In the genomic region with DNA sequence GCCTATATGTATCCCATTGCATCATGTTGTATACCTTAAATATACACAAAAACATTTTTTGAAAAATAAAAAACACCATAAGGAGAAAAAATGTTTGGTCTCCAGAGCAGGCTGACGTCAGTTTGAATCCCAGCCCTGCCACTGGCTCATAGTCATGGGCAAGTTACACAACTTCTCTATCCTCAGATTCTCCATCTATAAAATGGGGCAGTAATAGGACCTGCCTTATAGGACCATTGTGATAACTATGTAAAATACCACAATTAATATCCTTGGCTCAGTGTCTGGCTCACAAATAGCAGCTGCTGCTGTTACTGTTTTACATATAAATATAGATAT, we compare ENCODE assay signal across 23 cellular contexts.
A peak's percentile ranks its signal among the peaks of the same experiment; 100 is the strongest.
DNase-seq lines count a peak whose midpoint lies in the region; ATAC-seq, FAIRE-seq and TF ChIP-seq lines count a peak whose summit lies in the region.
"Had no signal": no experiment of that assay in that cellular context is flagged by ENCODE, and none has a peak within 500 bp of the region (broad histone marks: within the 10 kb centered on the region; RNA-seq: fewer than 3 reads in every experiment).

No MANE protein-coding gene starts in this region.

- H2BK120ac ChIP-seq in IMR-90 (ENCODE audit: low read depth, low read length): no peak overlapping the region

- H3K4me3 ChIP-seq in IMR-90 (ENCODE audit: insufficient read depth, low read depth, low read length): no peak overlapping the region
- no peak overlapping the region for H3K4me3 ChIP-seq in astrocyte (ENCODE audit: insufficient read depth, low read depth, low read length)
- no peak overlapping the region for H3K4me3 ChIP-seq in SK-N-SH (ENCODE audit: low read depth in 2 of 2, low read length in 1 of 2)
- no peak overlapping the region for H3K4me3 ChIP-seq in right lobe of liver
- H3K4me3 ChIP-seq: heart right ventricle, lung, skin epidermis had no signal

- POLR2A ChIA-PET in IMR-90 (lab: Charles Lee; ENCODE audit: unreplicated experiment) (no interaction called here), SK-N-SH (lab: Yijun Ruan, JAX) (no interaction called here)

- no peak overlapping the region for H4K91ac ChIP-seq in IMR-90 (ENCODE audit: insufficient read depth, low read depth, low read length)

- peaks cover 19% of the 10 kb centered on the region for H4K20me1 ChIP-seq in IMR-90 (ENCODE audit: insufficient read depth, low read length)
- H4K20me1 ChIP-seq in astrocyte (ENCODE audit: insufficient read depth, low read length): peaks cover 6% of the 10 kb centered on the region
- no peaks in the 10 kb centered on the region for H4K20me1 ChIP-seq in SK-N-SH (ENCODE audit: insufficient read depth)

- dilution Hi-C loops in IMR-90 (cut with HindIII; ENCODE audit: low sequenced_read_pairs, unreplicated experiment): no loop called here

- H2AFZ ChIP-seq in IMR-90 (replicated peaks; ENCODE audit: low read length, poor library complexity) (no peak overlapping the region), astrocyte (ENCODE audit: low read depth, low read length) (no peak overlapping the region), SK-N-SH (ENCODE audit: low read depth) (no peak overlapping the region)

- CTCF ChIA-PET in IMR-90 (lab: Yijun Ruan, JAX): interaction anchor here (1.0 kb wide), 1 partner anchor 38 kb away, joined by 3 read pairs; no protein-coding TSS in a partner anchor
- CTCF ChIA-PET in SK-N-SH (lab: Yijun Ruan, JAX): interaction anchor here (0.6 kb wide), 1 partner anchor 12 kb away, joined by 3 read pairs; no protein-coding TSS in a partner anchor

- H3K36me3 ChIP-seq in IMR-90 (ENCODE audit: control insufficient read depth, insufficient read depth, low read length): peaks cover 32% of the 10 kb centered on the region
- H3K36me3 ChIP-seq in astrocyte (ENCODE audit: insufficient read depth, low read length): no peaks in the 10 kb centered on the region
- peaks cover 21 to 45% of the 10 kb centered on the region in 2 experiments for H3K36me3 ChIP-seq in SK-N-SH (replicated peaks in 1 of 2; ENCODE audit: control insufficient read depth in 1 of 2, insufficient read depth in 2 of 2, low read length in 1 of 2)
- peaks cover 0 to 15% (median 2%) of the 10 kb centered on the region in 4 donors for H3K36me3 ChIP-seq in right lobe of liver

- no peak overlapping the region for H3K4ac ChIP-seq in IMR-90 (ENCODE audit: low read depth, low read length)

- H2BK20ac ChIP-seq in IMR-90 (ENCODE audit: low read depth, low read length): no peak overlapping the region

- no TSS peak for BruUV-seq in IMR-90 (replicated peaks; lab: Mats Ljungman, UMichigan)

- H2AK5ac ChIP-seq in IMR-90 (ENCODE audit: low read depth, low read length): no peak overlapping the region

- H4K5ac ChIP-seq in IMR-90 (ENCODE audit: low read depth, low read length): no peak overlapping the region

- FAIRE-seq in astrocyte (lab: Jason Lieb, UNC): no peak
- FAIRE-seq: islet of Langerhans had no signal

- TF ChIP-seq POLR2A in IMR-90 (IDR thresholded peaks at IDR 0.05; ENCODE audit: low read depth, low read length) (no peak), right lobe of liver (IDR thresholded peaks at IDR 0.05) (no peak)

- H3K79me2 ChIP-seq in astrocyte (ENCODE audit: insufficient read depth, low read length): no peaks in the 10 kb centered on the region
- H3K79me2 ChIP-seq in SK-N-SH (ENCODE audit: insufficient read depth): peaks cover 22% of the 10 kb centered on the region

- no peaks in the 10 kb centered on the region for H3K27me3 Mint-ChIP-seq in astrocyte (ENCODE audit: low read depth, unreplicated experiment)
- H3K27me3 Mint-ChIP-seq: naive B cell, progenitor cell of endocrine pancreas had no signal

- no peak overlapping the region for H2BK5ac ChIP-seq in IMR-90 (ENCODE audit: low read depth, low read length, poor library complexity, severe bottlenecking)

- H3K23ac ChIP-seq in IMR-90 (ENCODE audit: low read depth, low read length): no peak overlapping the region

- no peaks in the 10 kb centered on the region for H3K9me2 ChIP-seq in SK-N-SH

- H3K27ac ChIP-seq in IMR-90 (ENCODE audit: insufficient read depth, low read length) (no peak overlapping the region), astrocyte (ENCODE audit: low read depth, low read length) (peak overlapping the region; percentile 0), SK-N-SH (ENCODE audit: low read depth in 2 of 2, low read length in 1 of 2) (peak overlapping the region in 1 of 2 experiments; percentile 40; a peak in 2 of 4 replicates), right lobe of liver (no peak overlapping the region)
- H3K27ac ChIP-seq: VCaP had no signal

- H3K9ac ChIP-seq in IMR-90 (ENCODE audit: low read depth, low read length) (no peak overlapping the region), astrocyte (ENCODE audit: low read length) (no peak overlapping the region), SK-N-SH (no peak overlapping the region)

- peak; percentile 13 for DNase-seq in activated CD4-positive, CD25-positive, alpha-beta regulatory T cell treated with anti-CD3 and anti-CD28 coated beads, Interleukin-2, amount 50 U/mL, for 72 hours
- no peak for DNase-seq in activated CD4-positive, CD25-positive, alpha-beta regulatory T cell (lab: John Stamatoyannopoulos, UW)
- DNase-seq in IMR-90 (no peak), astrocyte (ENCODE audit: low read depth) (no peak), SK-N-SH (no peak), dermis blood vessel endothelial cell (no peak), right lobe of liver (no peak)
- DNase-seq in stimulated activated CD8-positive, alpha-beta memory T cell treated with anti-CD3 and anti-CD28 coated beads, Interleukin-4, amount 100 ng/mL, for 48 hours: peak; percentile 19
- DNase-seq: 8988T; caudate nucleus; DMS153; heart right ventricle; KBM-7; MV-4-11; naive B cell; NCI-H187 treated with DMSO at 0.1 percent for 48 hours; NCI-H446; stimulated activated CD4-positive, alpha-beta T cell treated with anti-CD3 and anti-CD28 coated beads, Interleukin-4, amount 100 ng/mL, for 1 hour had no signal

- TF ChIP-seq CTCF in IMR-90 (conservative IDR thresholded peaks at IDR 0.05; ENCODE audit: low read depth, low read length): no peak
- TF ChIP-seq CTCF in astrocyte (IDR thresholded peaks at IDR 0.05; ENCODE audit: insufficient read depth, low read depth, low read length): no peak
- no peak for TF ChIP-seq CTCF in SK-N-SH (IDR thresholded peaks at IDR 0.05)
- no peak for TF ChIP-seq CTCF in right lobe of liver (IDR thresholded peaks at IDR 0.05)

- H3K9me1 ChIP-seq in IMR-90 (ENCODE audit: insufficient read depth, low read length): peaks cover 26% of the 10 kb centered on the region

- TF ChIP-seq EP300 in SK-N-SH (IDR thresholded peaks at IDR 0.05; ENCODE audit: borderline replicate concordance in 1 of 2, low read depth in 1 of 2, low read length in 1 of 2): no peak

- intact Hi-C loops in IMR-90 (cut with micrococcal nuclease): no loop called here
- intact Hi-C loops in right lobe of liver (cut with DNase I): no loop called here

- H3K9me3 Mint-ChIP-seq in astrocyte (ENCODE audit: unreplicated experiment): no peaks in the 10 kb centered on the region
- H3K9me3 Mint-ChIP-seq: naive B cell had no signal

- H3K27me3 ChIP-seq in IMR-90 (ENCODE audit: control insufficient read depth, insufficient read depth, low read length) (no peaks in the 10 kb centered on the region), astrocyte (ENCODE audit: insufficient read depth, low read length) (no peaks in the 10 kb centered on the region), SK-N-SH (ENCODE audit: insufficient read depth) (no peaks in the 10 kb centered on the region), right lobe of liver (no peaks in the 10 kb centered on the region)
- H3K27me3 ChIP-seq: heart right ventricle had no signal

- H4K8ac ChIP-seq in IMR-90 (ENCODE audit: low read depth in 2 of 2, low read length in 2 of 2): no peak overlapping the region

- H3K18ac ChIP-seq in IMR-90 (ENCODE audit: low read depth, low read length): no peak overlapping the region

- peaks cover 28 to 63% of the 10 kb centered on the region in 2 experiments for H3K79me1 ChIP-seq in IMR-90 (ENCODE audit: low read depth in 1 of 2, low read length in 2 of 2)

- WGBS in IMR-90 (ENCODE audit: extremely low coverage in 2 of 2, insufficient read length in 1 of 2), 2 experiments: no CpG with 5 or more reads among the region's 1 CpG
- WGBS in SK-N-SH (ENCODE audit: low lambda C conversion rate): 95% methylated on average over 1 of the region's 1 CpG
- WGBS in right lobe of liver (ENCODE audit: insufficient coverage, low coverage, low lambda C conversion rate, missing lambda C conversion rate): 90% methylated on average over 1 of the region's 1 CpG

- H3K9me3 ChIP-seq in IMR-90 (ENCODE audit: control insufficient read depth, insufficient read depth, low read length) (no peaks in the 10 kb centered on the region), astrocyte (ENCODE audit: insufficient read depth, low read depth, low read length) (no peaks in the 10 kb centered on the region), SK-N-SH (no peaks in the 10 kb centered on the region), right lobe of liver (no peaks in the 10 kb centered on the region)
- H3K9me3 ChIP-seq: heart right ventricle had no signal

- no peak overlapping the region for H3K4me3 Mint-ChIP-seq in astrocyte (ENCODE audit: unreplicated experiment)
- H3K4me3 Mint-ChIP-seq: naive B cell had no signal

- H3K36me3 Mint-ChIP-seq in astrocyte (ENCODE audit: low read depth, unreplicated experiment): peaks cover 38% of the 10 kb centered on the region

- no peak overlapping the region for H3K27ac Mint-ChIP-seq in astrocyte (ENCODE audit: unreplicated experiment)
- H3K27ac Mint-ChIP-seq: progenitor cell of endocrine pancreas had no signal

- H3K14ac ChIP-seq in IMR-90 (replicated peaks; ENCODE audit: low read depth, low read length): no peak overlapping the region

- in situ Hi-C loops in IMR-90 (cut with MboI; ENCODE audit: low sequenced_read_pairs): no loop called here

- no peak overlapping the region for H3K4me2 ChIP-seq in IMR-90 (ENCODE audit: low read depth, low read length)
- H3K4me2 ChIP-seq in astrocyte (ENCODE audit: low read length): no peak overlapping the region
- H3K4me2 ChIP-seq in SK-N-SH: no peak overlapping the region

- H3F3A ChIP-seq in SK-N-SH (replicated peaks; ENCODE audit: insufficient read depth): peaks cover 20% of the 10 kb centered on the region

- peaks cover 10% of the 10 kb centered on the region for H3K4me1 ChIP-seq in IMR-90 (ENCODE audit: control insufficient read depth, insufficient read depth, low read length)
- peaks cover 7% of the 10 kb centered on the region for H3K4me1 ChIP-seq in astrocyte (ENCODE audit: insufficient read depth, low read length)
- no peaks in the 10 kb centered on the region; a peak in 1 of 4 replicates for H3K4me1 ChIP-seq in SK-N-SH (ENCODE audit: control insufficient read depth in 1 of 2, insufficient read depth in 2 of 2, low read depth in 1 of 2, low read length in 1 of 2)
- peaks cover 0 to 4% (median 0%) of the 10 kb centered on the region in 4 donors for H3K4me1 ChIP-seq in right lobe of liver

- no peak overlapping the region for H2BK15ac ChIP-seq in IMR-90 (ENCODE audit: low read depth, low read length)

- ATAC-seq in IMR-90 (ENCODE audit: low read depth) (no peak), right lobe of liver (no peak)
- ATAC-seq: heart right ventricle had no signal

- TF ChIP-seq RAD21 in IMR-90 (IDR thresholded peaks at IDR 0.05; ENCODE audit: low read length) (no peak), SK-N-SH (IDR thresholded peaks at IDR 0.05; ENCODE audit: low read length) (no peak)

- no peak overlapping the region for H2AK9ac ChIP-seq in IMR-90 (replicated peaks; ENCODE audit: low read depth, low read length, poor library complexity)

- H3K4me1 Mint-ChIP-seq in astrocyte (ENCODE audit: low read depth, unreplicated experiment): peaks cover 24% of the 10 kb centered on the region

- H3K56ac ChIP-seq in IMR-90 (ENCODE audit: extremely low read depth, insufficient read depth, low read length): no peak overlapping the region

Comparison
In these comparisons a context has a peak if more than half of its experiments do, and no peak if none do; other contexts are left out.
1. DNase-seq: peak in activated CD4-positive, CD25-positive, alpha-beta regulatory T cell treated with anti-CD3 and anti-CD28 coated beads, Interleukin-2, amount 50 U/mL, for 72 hours (single experiment) and stimulated activated CD8-positive, alpha-beta memory T cell treated with anti-CD3 and anti-CD28 coated beads, Interleukin-4, amount 100 ng/mL, for 48 hours (single experiment); none in activated CD4-positive, CD25-positive, alpha-beta regulatory T cell (0 of 4), IMR-90 (single experiment), astrocyte (single experiment), SK-N-SH (single experiment), dermis blood vessel endothelial cell (single experiment) and right lobe of liver (0 of 3).